In the genomic region with DNA sequence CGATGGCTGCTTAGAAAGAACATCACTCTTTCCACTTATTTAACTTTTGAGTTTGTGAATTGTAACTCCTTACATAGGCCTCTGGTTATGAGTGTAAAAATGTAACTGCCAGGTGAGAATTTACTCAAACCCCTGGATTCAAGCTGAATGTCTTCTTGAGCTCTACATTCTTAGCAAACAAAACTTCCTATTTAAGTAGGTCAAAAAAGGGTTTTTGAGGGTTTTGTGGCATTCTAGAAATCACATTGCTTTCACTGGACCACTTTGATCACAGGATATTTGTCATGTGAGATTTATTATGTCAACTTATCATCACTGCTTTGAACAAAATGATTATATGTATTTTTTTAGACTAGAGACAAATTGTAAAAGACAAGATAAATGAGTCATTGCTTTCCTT, we compare ENCODE assay signal across 21 cellular contexts. TPM values are rescaled to one million over a fixed set of nuclear protein-coding genes. Genes with fewer than 3 reads are reported as not detected.
DNase-seq lines count a peak whose midpoint lies in the region; ATAC-seq lines count a peak whose summit lies in the region.
"Had no signal": no experiment of that assay in that cellular context is flagged by ENCODE, and none has a peak within 500 bp of the region (broad histone marks: within the 10 kb centered on the region; RNA-seq: fewer than 3 reads in every experiment).

No MANE protein-coding gene starts in this region.

- H3K4me1 Mint-ChIP-seq in activated CD8-positive, alpha-beta T cell treated with anti-CD3 and anti-CD28 coated beads, Interleukin-2, amount 10 ng/mL, durations not matched to agents 7 days and 5 days (ENCODE audit: low read depth) = peaks cover 49% of the 10 kb centered on the region
- H3K4me1 Mint-ChIP-seq in natural killer cell treated with Interleukin-12 subunit alpha and Interleukin-12 subunit beta and Interleukin-15 and Interleukin-18, amount 100 ng/mL, for 72 hours (ENCODE audit: low read depth in 2 of 2) = peaks cover 49 to 65% of the 10 kb centered on the region in 2 donors
- H3K4me1 Mint-ChIP-seq: nephron progenitor cell had no signal

- peak overlapping the region; percentile 50 for H3K4me3 Mint-ChIP-seq in activated CD8-positive, alpha-beta T cell treated with anti-CD3 and anti-CD28 coated beads, Interleukin-2, amount 10 ng/mL, durations not matched to agents 7 days and 5 days
- H3K4me3 Mint-ChIP-seq in natural killer cell treated with Interleukin-12 subunit alpha and Interleukin-12 subunit beta and Interleukin-15 and Interleukin-18, amount 100 ng/mL, for 72 hours = peak overlapping the region; percentile 88
- H3K4me3 Mint-ChIP-seq: nephron progenitor cell had no signal

- H3K36me3 Mint-ChIP-seq in activated CD8-positive, alpha-beta T cell treated with anti-CD3 and anti-CD28 coated beads, Interleukin-2, amount 10 ng/mL, durations not matched to agents 7 days and 5 days (ENCODE audit: low read depth) = peaks cover 15% of the 10 kb centered on the region
- H3K36me3 Mint-ChIP-seq in natural killer cell treated with Interleukin-12 subunit alpha and Interleukin-12 subunit beta and Interleukin-15 and Interleukin-18, amount 100 ng/mL, for 72 hours = peaks cover 21% of the 10 kb centered on the region

- POLR2A ChIA-PET in activated CD8-positive, alpha-beta T cell treated with anti-CD3 and anti-CD28 coated beads, Interleukin-2, amount 10 ng/mL, durations not matched to agents 7 days and 5 days (lab: Charles Lee) = interaction anchor here (1.7 to 2.0 kb wide), 4 partner anchors 9 to 41 kb away, joined by 5 to 8 read pairs (median 7); no protein-coding TSS in a partner anchor

- peaks cover 7% of the 10 kb centered on the region for H3K27me3 Mint-ChIP-seq in activated CD8-positive, alpha-beta T cell treated with anti-CD3 and anti-CD28 coated beads, Interleukin-2, amount 10 ng/mL, durations not matched to agents 7 days and 5 days (ENCODE audit: low read depth)
- no peaks in the 10 kb centered on the region for H3K27me3 Mint-ChIP-seq in natural killer cell treated with Interleukin-12 subunit alpha and Interleukin-12 subunit beta and Interleukin-15 and Interleukin-18, amount 100 ng/mL, for 72 hours

- H3K9me3 Mint-ChIP-seq in activated CD8-positive, alpha-beta T cell treated with anti-CD3 and anti-CD28 coated beads, Interleukin-2, amount 10 ng/mL, durations not matched to agents 7 days and 5 days (ENCODE audit: insufficient read depth) = no peaks in the 10 kb centered on the region
- no peaks in the 10 kb centered on the region for H3K9me3 Mint-ChIP-seq in natural killer cell treated with Interleukin-12 subunit alpha and Interleukin-12 subunit beta and Interleukin-15 and Interleukin-18, amount 100 ng/mL, for 72 hours

- no peak for DNase-seq in activated CD4-positive, CD25-positive, alpha-beta regulatory T cell treated with anti-CD3 and anti-CD28 coated beads, Interleukin-2, amount 50 U/mL, for 72 hours
- no peak for DNase-seq in activated CD8-positive, alpha-beta T cell treated with anti-CD3 and anti-CD28 coated beads, Interleukin-2, amount 10 ng/mL, durations not matched to agents 7 days and 5 days
- no peak for DNase-seq in natural killer cell treated with Interleukin-12 subunit alpha and Interleukin-12 subunit beta and Interleukin-15 and Interleukin-18, amount 100 ng/mL, for 72 hours (ENCODE audit: low spot score)
- no peak for DNase-seq in NCI-H1417 (lab: John Stamatoyannopoulos, UW)
- DNase-seq in NCI-H1048 (lab: John Stamatoyannopoulos, UW) = no peak
- no peak for DNase-seq in OCI-M2 (lab: John Stamatoyannopoulos, UW; ENCODE audit: unreplicated experiment)
- DNase-seq: 8988T; effector CD8-positive, alpha-beta T cell; lower lobe of right lung; NCI-H187; nephron progenitor cell; right cardiac atrium; stimulated activated CD8-positive, alpha-beta memory T cell treated with anti-CD3 and anti-CD28 coated beads, Interleukin-4, amount 100 ng/mL, for 48 hours; trophoblast cell; WERI-Rb-1 had no signal

- CTCF ChIA-PET in activated CD8-positive, alpha-beta T cell treated with anti-CD3 and anti-CD28 coated beads, Interleukin-2, amount 10 ng/mL, durations not matched to agents 7 days and 5 days (lab: Charles Lee) = interaction anchor here (0.6 to 13.1 kb wide), 7 partner anchors 10 to 176 kb away, joined by 3 to 173 read pairs (median 11); no protein-coding TSS in a partner anchor

- ATAC-seq in activated CD4-positive, CD25-positive, alpha-beta regulatory T cell treated with anti-CD3 and anti-CD28 coated beads, Interleukin-2, amount 50 U/mL, for 24 hours = peak; percentile 54 to 59
- ATAC-seq in HG02610 (IDR thresholded peaks at IDR 0.05; ENCODE audit: unreplicated experiment) = peak; percentile 70
- ATAC-seq in activated CD8-positive, alpha-beta T cell treated with anti-CD3 and anti-CD28 coated beads, Interleukin-2, amount 10 ng/mL, durations not matched to agents 7 days and 5 days = peak; percentile 31
- ATAC-seq in natural killer cell treated with Interleukin-12 subunit alpha and Interleukin-12 subunit beta and Interleukin-15 and Interleukin-18, amount 100 ng/mL, for 72 hours = peak; percentile 77 to 78
- ATAC-seq: lower lobe of right lung, Panc1, right cardiac atrium had no signal

- peak overlapping the region; percentile 85 for H3K27ac Mint-ChIP-seq in activated CD8-positive, alpha-beta T cell treated with anti-CD3 and anti-CD28 coated beads, Interleukin-2, amount 10 ng/mL, durations not matched to agents 7 days and 5 days
- peak overlapping the region; percentile 98 to 99 for H3K27ac Mint-ChIP-seq in natural killer cell treated with Interleukin-12 subunit alpha and Interleukin-12 subunit beta and Interleukin-15 and Interleukin-18, amount 100 ng/mL, for 72 hours
- H3K27ac Mint-ChIP-seq: nephron progenitor cell had no signal

RNA-seq across cellular contexts. Expression of a gene that starts 5.7 kb away (rescaled TPM):
- total RNA-seq in activated CD8-positive, alpha-beta T cell treated with anti-CD3 and anti-CD28 coated beads, Interleukin-2, amount 10 ng/mL, durations not matched to agents 7 days and 5 days = under 1 TPM; 0.45 to 0.47 TPM
- 1 to 10 TPM; 7.4 to 8.3 TPM for total RNA-seq in natural killer cell treated with Interleukin-12 subunit alpha and Interleukin-12 subunit beta and Interleukin-15 and Interleukin-18, amount 100 ng/mL, for 72 hours
- total RNA-seq: bronchial epithelial cell, H1, NCI-H460, right cardiac atrium had no signal

RNA-seq across cellular contexts. Expression of a gene that starts 37.2 kb away (rescaled TPM):
- total RNA-seq in activated CD8-positive, alpha-beta T cell treated with anti-CD3 and anti-CD28 coated beads, Interleukin-2, amount 10 ng/mL, durations not matched to agents 7 days and 5 days = not detected
- under 1 TPM in 1 of 2 donors, not detected in 1; 0.07 TPM for total RNA-seq in natural killer cell treated with Interleukin-12 subunit alpha and Interleukin-12 subunit beta and Interleukin-15 and Interleukin-18, amount 100 ng/mL, for 72 hours
- total RNA-seq: bronchial epithelial cell, H1, NCI-H460, right cardiac atrium had no signal

Comparison
In these comparisons a context has a peak if more than half of its experiments do, and no peak if none do; other contexts are left out.
1. RNA of a gene that starts 5.7 kb away (total RNA-seq): 7.4 to 8.3 TPM in natural killer cell treated with Interleukin-12 subunit alpha and Interleukin-12 subunit beta and Interleukin-15 and Interleukin-18, amount 100 ng/mL, for 72 hours; 0.45 to 0.47 TPM in activated CD8-positive, alpha-beta T cell treated with anti-CD3 and anti-CD28 coated beads, Interleukin-2, amount 10 ng/mL, durations not matched to agents 7 days and 5 days; every median in the first group is over 4 times any median in the second.
2. Peak in every context shown above with its lines, with median percentiles within 50 percentile points of each other: ATAC-seq.